In genomic region chr1:61337981-61338848, GRCh38 we compare ENCODE assay signal across 8 cellular contexts.
DNase-seq lines count a peak whose midpoint lies in the region; ATAC-seq and TF ChIP-seq lines count a peak whose summit lies in the region.

No MANE protein-coding gene starts in this region.

- H3K4me3 ChIP-seq in astrocyte of the cerebellum (ENCODE audit: low read depth, low read length) = peak overlapping the region; percentile 7
- peak overlapping the region in 1 of 2 donors; percentile 20 for H3K4me3 ChIP-seq in right atrium auricular region

- H3K27ac ChIP-seq in right atrium auricular region = peak overlapping the region; percentile 68 to 87

- TF ChIP-seq CTCF in GM12873 (IDR thresholded peaks at IDR 0.05; ENCODE audit: insufficient read depth, low read depth, low read length, missing control alignments) (peak; percentile 34), astrocyte of the cerebellum (IDR thresholded peaks at IDR 0.05; ENCODE audit: low read depth, low read length, missing control alignments) (peak; percentile 62), right atrium auricular region (IDR thresholded peaks at IDR 0.05) (peak; percentile 78)

- ATAC-seq in HG03159 (IDR thresholded peaks at IDR 0.05; ENCODE audit: unreplicated experiment) = no peak

- no peaks in the 10 kb centered on the region for H3K27me3 ChIP-seq in right atrium auricular region

- no peaks in the 10 kb centered on the region for H3K9me3 ChIP-seq in right atrium auricular region

- H3K36me3 ChIP-seq in right atrium auricular region = no peaks in the 10 kb centered on the region

- in situ Hi-C loops in astrocyte of the cerebellum (cut with HindIII; ENCODE audit: low sequenced_read_pairs) = no loop called here

- peak; percentile 26 for DNase-seq in NCI-H2171 (lab: John Stamatoyannopoulos, UW)
- peak; percentile 95 for DNase-seq in astrocyte of the cerebellum (ENCODE audit: low read depth)
- peak; percentile 87 for DNase-seq in right atrium auricular region (ENCODE audit: low spot score)
- DNase-seq in putamen (ENCODE audit: low spot score) = peak; percentile 91
- no peak for DNase-seq in activated CD4-positive, CD25-positive, alpha-beta regulatory T cell treated with anti-CD3 and anti-CD28 coated beads, Interleukin-2, amount 50 U/mL, for 72 hours
- no peak for DNase-seq in SKM-1 (lab: John Stamatoyannopoulos, UW; ENCODE audit: unreplicated experiment)

- peaks cover 0 to 46% of the 10 kb centered on the region in 2 donors for H3K4me1 ChIP-seq in right atrium auricular region

Comparison
In these comparisons a context has a peak if more than half of its experiments do, and no peak if none do; other contexts are left out.
1. DNase-seq: peak in NCI-H2171 (single experiment), astrocyte of the cerebellum (single experiment), right atrium auricular region (single experiment) and putamen (single experiment); none in activated CD4-positive, CD25-positive, alpha-beta regulatory T cell treated with anti-CD3 and anti-CD28 coated beads, Interleukin-2, amount 50 U/mL, for 72 hours (single experiment) and SKM-1 (single experiment).
2. Peak in every context shown above with its lines, with median percentiles within 50 percentile points of each other: CTCF ChIP-seq.